10 cellular contexts compared by ENCODE assay signal in the genomic region with DNA sequence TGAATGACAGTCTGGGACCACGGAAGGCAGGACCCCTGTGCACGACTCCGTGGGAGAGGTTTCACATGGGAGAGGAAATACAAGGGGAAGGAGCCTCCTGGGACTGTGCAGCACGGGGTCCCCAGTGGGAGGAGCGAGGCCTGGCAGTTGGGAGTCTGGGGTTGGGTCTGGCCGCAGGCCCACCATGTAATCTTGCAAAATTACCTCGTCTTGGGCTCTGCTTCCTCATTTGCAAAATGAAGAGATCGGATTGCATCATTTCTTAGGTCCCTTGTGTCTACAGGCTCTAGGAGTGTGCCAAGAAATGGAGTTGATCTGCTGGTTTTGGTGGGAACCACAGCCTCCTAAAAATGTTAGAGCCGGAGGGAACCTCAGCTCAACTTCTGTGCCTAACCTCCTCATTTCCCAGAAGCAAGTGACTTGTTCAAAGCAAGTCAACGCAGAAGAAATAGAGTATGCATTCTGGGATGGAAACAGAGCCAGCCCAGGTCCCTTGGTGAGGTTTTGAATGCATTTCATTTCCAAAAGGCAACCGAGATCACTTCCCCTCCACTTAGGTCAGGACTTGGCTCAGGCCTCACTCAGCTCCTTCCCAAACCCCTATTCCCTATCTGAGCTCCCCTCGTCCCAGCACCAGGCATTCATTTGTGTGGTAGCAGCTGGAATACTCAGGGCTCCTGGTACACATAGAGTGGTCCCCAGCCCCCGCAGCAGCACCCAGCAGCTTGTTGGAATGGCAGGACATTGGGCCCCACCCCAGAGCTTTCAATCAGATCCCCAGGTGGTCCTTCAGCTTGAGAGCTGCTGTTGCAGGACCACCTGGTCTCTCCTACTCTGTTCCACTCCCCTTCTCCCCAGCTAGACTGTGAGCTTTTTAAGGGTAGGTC.
DNase-seq lines count a peak whose midpoint lies in the region; TF ChIP-seq lines count a peak whose summit lies in the region.
"Had no signal": no experiment of that assay in that cellular context is flagged by ENCODE, and none has a peak within 500 bp of the region (broad histone marks: within the 10 kb centered on the region; RNA-seq: fewer than 3 reads in every experiment).

No MANE protein-coding gene starts in this region.

- H3K27ac Mint-ChIP-seq in chondrocyte (ENCODE audit: unreplicated experiment), result no peak overlapping the region

- DNase-seq in GDM1 (lab: John Stamatoyannopoulos, UW), result peak; percentile 48
- DNase-seq in NOMO-1 treated with dmso at 0.1 percent for 144 hours (lab: John Stamatoyannopoulos, UW; ENCODE audit: unreplicated experiment), result peak; percentile 99
- peak; percentile 78 for DNase-seq in fibroblast of gingiva (ENCODE audit: low read depth)
- peak; percentile 89 for DNase-seq in posterior vena cava (ENCODE audit: low spot score)
- DNase-seq in EL, result no peak
- DNase-seq in NCI-H1105 (lab: John Stamatoyannopoulos, UW), result no peak
- DNase-seq in chondrocyte (ENCODE audit: low spot score), result no peak
- no peak for DNase-seq in amniotic stem cell (lab: John Stamatoyannopoulos, UW)
- DNase-seq: mesendoderm, MG63 had no signal

- H3K9me3 Mint-ChIP-seq in chondrocyte (ENCODE audit: low read depth), result no peaks in the 10 kb centered on the region

- peaks cover 2% of the 10 kb centered on the region for H3K36me3 Mint-ChIP-seq in chondrocyte (ENCODE audit: low read depth)

- intact Hi-C loops in posterior vena cava (cut with DNase I), result no loop called here

- H3K27me3 Mint-ChIP-seq in chondrocyte (ENCODE audit: low read depth), result peaks cover 24% of the 10 kb centered on the region

- no peak for TF ChIP-seq CTCF in chondrocyte (IDR thresholded peaks at IDR 0.05)

- peaks cover 13% of the 10 kb centered on the region for H3K4me1 Mint-ChIP-seq in chondrocyte (ENCODE audit: low read depth)

- no peak overlapping the region for H3K4me3 Mint-ChIP-seq in chondrocyte (ENCODE audit: unreplicated experiment)

Comparison
In these comparisons a context has a peak if more than half of its experiments do, and no peak if none do; other contexts are left out.
1. DNase-seq: peak in GDM1 (single experiment), NOMO-1 treated with dmso at 0.1 percent for 144 hours (single experiment), fibroblast of gingiva (single experiment) and posterior vena cava (single experiment); none in EL (single experiment), NCI-H1105 (single experiment), chondrocyte (single experiment) and amniotic stem cell (single experiment).